Comparison of ENCODE assay signal across 10 cellular contexts in the genomic region with DNA sequence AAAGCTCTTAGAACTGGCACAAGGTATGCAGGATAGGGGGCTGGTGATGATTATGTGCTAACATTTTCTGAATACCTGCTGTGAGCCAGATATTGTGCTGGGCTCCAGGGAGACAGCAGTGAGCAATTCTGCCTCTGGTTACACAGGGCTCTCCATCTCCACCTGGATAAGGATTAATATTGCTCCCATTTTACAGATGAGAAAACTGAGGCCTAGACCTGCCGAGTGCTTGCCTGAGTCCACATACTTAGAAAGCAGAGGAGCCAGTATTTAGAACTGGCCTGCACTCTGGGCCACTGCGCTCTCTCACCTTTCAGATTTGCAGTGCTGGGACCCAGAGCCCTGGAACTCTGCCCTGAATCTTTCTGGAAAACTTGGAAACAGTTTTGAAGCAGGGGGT.
"Had no signal": no experiment of that assay in that cellular context is flagged by ENCODE, and none has a peak within 500 bp of the region (broad histone marks: within the 10 kb centered on the region; RNA-seq: fewer than 3 reads in every experiment).

No MANE protein-coding gene starts in this region.

- DNase-seq: GM23248, GOT3, H7, H9, HCEC 1CT, HFFc6 had no signal

- H3K9ac ChIP-seq: GM23248 had no signal

- H3K4me1 ChIP-seq: HAP-1 had no signal

- H3K4me2 ChIP-seq: GM23338 had no signal

- H3K4me3 ChIP-seq: GM23248, GM23338, HAP-1 had no signal

- H2AFZ ChIP-seq: GM23248, GM23338 had no signal

- ATAC-seq: GM23338, HCT116 had no signal

- H3K9me3 ChIP-seq: HAP-1 had no signal

- FAIRE-seq: H54 had no signal

- H3K27ac ChIP-seq: GM23248 had no signal

- H3K36me3 ChIP-seq: HAP-1 had no signal
